ENCODE assay signal across 22 cellular contexts in genomic region chr14:93927746-93928145, GRCh38. TPM values are rescaled to one million over a fixed set of nuclear protein-coding genes. Genes with fewer than 3 reads are reported as not detected.
"Had no signal": no experiment of that assay in that cellular context is flagged by ENCODE, and none has a peak within 500 bp of the region (broad histone marks: within the 10 kb centered on the region; RNA-seq: fewer than 3 reads in every experiment).

No MANE protein-coding gene starts in this region.

- H3K36me3 Mint-ChIP-seq: immature natural killer cell; stimulated activated naive B cell treated with anti-CD40 and anti-IgM and Interleukin-4, amounts not matched to agents 10 μg/mL and 1 μg/mL and 100 μg/mL, for 72 hours had no signal

- H3K27ac Mint-ChIP-seq: activated CD4-positive, alpha-beta T cell treated with anti-CD3 and anti-CD28 coated beads, Interleukin-2, amount 10 ng/mL, durations not matched to agents 24 days and 14 days; activated CD8-positive, alpha-beta T cell treated with anti-CD3 and anti-CD28 coated beads for 36 hours; activated T-helper 17 cell treated with anti-CD3 and anti-CD28 coated beads, Interleukin-2, amount 50 U/mL, for 72 hours; immature natural killer cell; stimulated activated naive B cell treated with anti-CD40 and anti-IgM and Interleukin-4, amounts not matched to agents 10 μg/mL and 1 μg/mL and 100 μg/mL, for 72 hours had no signal

- H3K4me1 Mint-ChIP-seq: activated CD4-positive, alpha-beta T cell treated with anti-CD3 and anti-CD28 coated beads, Interleukin-2, amount 10 ng/mL, durations not matched to agents 24 days and 14 days; activated T-helper 17 cell treated with anti-CD3 and anti-CD28 coated beads, Interleukin-2, amount 50 U/mL, for 72 hours; immature natural killer cell; stimulated activated naive B cell treated with anti-CD40 and anti-IgM and Interleukin-4, amounts not matched to agents 10 μg/mL and 1 μg/mL and 100 μg/mL, for 72 hours had no signal

- H3K9me3 Mint-ChIP-seq: activated CD4-positive, alpha-beta T cell treated with anti-CD3 and anti-CD28 coated beads, Interleukin-2, amount 10 ng/mL, durations not matched to agents 24 days and 14 days; activated CD8-positive, alpha-beta T cell treated with anti-CD3 and anti-CD28 coated beads for 36 hours; activated T-helper 17 cell treated with anti-CD3 and anti-CD28 coated beads, Interleukin-2, amount 50 U/mL, for 72 hours; immature natural killer cell; stimulated activated naive B cell treated with anti-CD40 and anti-IgM and Interleukin-4, amounts not matched to agents 10 μg/mL and 1 μg/mL and 100 μg/mL, for 72 hours had no signal

- ATAC-seq: activated CD8-positive, alpha-beta T cell treated with anti-CD3 and anti-CD28 coated beads for 36 hours; activated T-helper 17 cell treated with anti-CD3 and anti-CD28 coated beads, Interleukin-2, amount 50 U/mL, for 72 hours; body of pancreas; SK-N-SH treated with all-trans-retinoic acid at 6 μM for 48 hours; stimulated activated naive B cell treated with anti-CD40 and anti-IgM and Interleukin-4, amounts not matched to agents 10 μg/mL and 1 μg/mL and 100 μg/mL, for 72 hours had no signal

- H3K27me3 ChIP-seq: body of pancreas, colonic mucosa, heart right ventricle, neutrophil had no signal

- H3K4me3 Mint-ChIP-seq: activated CD4-positive, alpha-beta T cell treated with anti-CD3 and anti-CD28 coated beads, Interleukin-2, amount 10 ng/mL, durations not matched to agents 24 days and 14 days; activated CD8-positive, alpha-beta T cell treated with anti-CD3 and anti-CD28 coated beads for 36 hours; activated T-helper 17 cell treated with anti-CD3 and anti-CD28 coated beads, Interleukin-2, amount 50 U/mL, for 72 hours; immature natural killer cell; stimulated activated naive B cell treated with anti-CD40 and anti-IgM and Interleukin-4, amounts not matched to agents 10 μg/mL and 1 μg/mL and 100 μg/mL, for 72 hours had no signal

- H3K4me1 ChIP-seq: body of pancreas, colonic mucosa, heart right ventricle, lower lobe of right lung had no signal

- H3K36me3 ChIP-seq: colonic mucosa, lower lobe of right lung, neutrophil had no signal

- H3K27ac ChIP-seq: body of pancreas, colonic mucosa, heart right ventricle, lower lobe of right lung, neutrophil, thoracic aorta had no signal

- DNase-seq: activated CD4-positive, alpha-beta T cell treated with anti-CD3 and anti-CD28 coated beads, Interleukin-2, amount 10 ng/mL, durations not matched to agents 24 days and 14 days; activated CD8-positive, alpha-beta T cell treated with anti-CD3 and anti-CD28 coated beads for 36 hours; activated naive CD4-positive, alpha-beta T cell; activated T-cell treated with anti-CD3 and anti-CD28 coated beads, Interleukin-2, amount 50 U/mL, for 1 hour; body of pancreas; central memory CD4-positive, alpha-beta T cell; colonic mucosa; heart right ventricle; immature natural killer cell; kidney glomerular epithelial cell; stimulated activated naive B cell treated with anti-CD40 and anti-IgM and Interleukin-4, amounts not matched to agents 10 μg/mL and 1 μg/mL and 100 μg/mL, for 72 hours; T-helper 1 cell; T1000 had no signal

- H3K4me3 ChIP-seq: body of pancreas, colonic mucosa, heart right ventricle, lower lobe of right lung, thoracic aorta had no signal

- H3K27me3 Mint-ChIP-seq: activated CD4-positive, alpha-beta T cell treated with anti-CD3 and anti-CD28 coated beads, Interleukin-2, amount 10 ng/mL, durations not matched to agents 24 days and 14 days; activated CD8-positive, alpha-beta T cell treated with anti-CD3 and anti-CD28 coated beads for 36 hours had no signal

- H3K9me3 ChIP-seq: body of pancreas, colonic mucosa, heart right ventricle, lower lobe of right lung, neutrophil, thoracic aorta had no signal

RNA-seq across cellular contexts. Expression of gene FAM181A, which starts 0.6 kb away (rescaled TPM):
- total RNA-seq: activated CD4-positive, alpha-beta T cell treated with anti-CD3 and anti-CD28 coated beads, Interleukin-2, amount 10 ng/mL, durations not matched to agents 24 days and 14 days; activated CD8-positive, alpha-beta T cell treated with anti-CD3 and anti-CD28 coated beads for 36 hours; activated T-helper 17 cell treated with anti-CD3 and anti-CD28 coated beads, Interleukin-2, amount 50 U/mL, for 72 hours; body of pancreas; colonic mucosa; heart right ventricle; mononuclear cell; renal cortical epithelial cell; thoracic aorta; ureter had no signal
- polyA plus RNA-seq: esophagus, heart right ventricle, immature natural killer cell had no signal
